Comparison of ENCODE assay signal across 29 cellular contexts in the genomic region with DNA sequence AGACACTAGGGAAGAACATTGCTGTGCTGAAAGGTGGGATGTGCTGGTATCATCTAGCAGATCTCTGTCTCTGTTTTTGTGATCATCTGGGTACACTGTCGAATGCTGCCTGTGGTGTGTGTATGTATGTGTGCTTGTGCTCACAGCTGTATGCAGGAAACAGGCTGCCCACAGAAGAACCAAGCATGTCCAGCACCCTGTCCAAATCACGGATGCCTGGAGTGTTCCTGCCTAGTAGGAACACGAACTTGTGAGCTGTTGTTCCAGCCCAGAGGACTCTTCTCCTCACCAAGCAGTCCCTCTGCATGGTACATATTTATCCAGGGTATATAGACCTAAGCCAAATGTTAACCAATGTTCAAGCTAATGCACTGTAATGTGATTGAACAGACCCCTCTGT. TPM values are rescaled to one million over a fixed set of nuclear protein-coding genes. Genes with fewer than 3 reads are reported as not detected.
DNase-seq lines count a peak whose midpoint lies in the region; ATAC-seq and TF ChIP-seq lines count a peak whose summit lies in the region.
"Had no signal": no experiment of that assay in that cellular context is flagged by ENCODE, and none has a peak within 500 bp of the region (broad histone marks: within the 10 kb centered on the region; RNA-seq: fewer than 3 reads in every experiment).

No MANE protein-coding gene starts in this region.

- ATAC-seq in GM23338 (no peak), Panc1 (0 out of 2 replicates have a peak, but pooled peaks have one; percentile 42)
- ATAC-seq: HCT116, HepG2, K562 had no signal

- peaks cover 4% of the 10 kb centered on the region; the same call in 2 of the 3 replicates for H3K4me1 Mint-ChIP-seq in GM23338
- H3K4me1 Mint-ChIP-seq in activated CD4-positive, alpha-beta T cell treated with anti-CD3 and anti-CD28 coated beads, Interleukin-2, amount 10 ng/mL, durations not matched to agents 7 days and 5 days, result no peaks in the 10 kb centered on the region

- TF ChIP-seq CTCF in GM23338 (conservative IDR thresholded peaks at IDR 0.05; ENCODE audit: low read depth in 2 of 2) (no peak), Panc1 (IDR thresholded peaks at IDR 0.05) (no peak), osteoblast (IDR thresholded peaks at IDR 0.05; ENCODE audit: extremely low read depth, low read depth, low read length) (no peak), A673 (conservative IDR thresholded peaks at IDR 0.05; ENCODE audit: low read depth, low read length) (no peak)

- H3K36me3 Mint-ChIP-seq in GM23338 (ENCODE audit: low read depth), result no peaks in the 10 kb centered on the region
- H3K36me3 Mint-ChIP-seq in activated CD4-positive, alpha-beta T cell treated with anti-CD3 and anti-CD28 coated beads, Interleukin-2, amount 10 ng/mL, durations not matched to agents 7 days and 5 days (ENCODE audit: low read depth), result no peaks in the 10 kb centered on the region
- H3K36me3 Mint-ChIP-seq: CD4-positive, alpha-beta memory T cell had no signal

- H3K4me3 Mint-ChIP-seq in GM23338, result no peak overlapping the region
- H3K4me3 Mint-ChIP-seq in activated CD4-positive, alpha-beta T cell treated with anti-CD3 and anti-CD28 coated beads, Interleukin-2, amount 10 ng/mL, durations not matched to agents 7 days and 5 days, result no peak overlapping the region

- DNase-seq in GM23338 (ENCODE audit: low spot score) (no peak), Panc1 (ENCODE audit: low read depth, low spot score) (no peak), osteoblast (ENCODE audit: insufficient read length, low spot score, missing footprints) (peak; percentile 75), GM19240 (ENCODE audit: insufficient read length, low spot score) (no peak), A673 (ENCODE audit: low spot score) (no peak)
- no peak for DNase-seq in activated CD4-positive, alpha-beta T cell treated with anti-CD3 and anti-CD28 coated beads, Interleukin-2, amount 10 ng/mL, durations not matched to agents 7 days and 5 days
- DNase-seq: AML-193; CD4-positive, alpha-beta memory T cell; COR-L47; MV-4-11; NCI-H1105; NCI-H1436 treated with DMSO at 0.1 percent for 48 hours; NCI-H187 treated with DMSO at 0.1 percent for 48 hours; NCI-H2107; NCI-H446; NCI-H524 treated with DMSO at 0.1 percent for 48 hours; NCI-H774; PC-9; Right ventricle myocardium superior; RPMI8226 had no signal

- H3K4me2 ChIP-seq in GM23338 (peak overlapping the region; percentile 83; the same call in 1 of the 2 replicates), osteoblast (ENCODE audit: insufficient read depth, low read length) (no peak overlapping the region)
- H3K4me2 ChIP-seq: PC-9 had no signal

- peaks cover 84% of the 10 kb centered on the region for H3K27me3 ChIP-seq in GM23338 (ENCODE audit: insufficient read depth)
- peaks cover 22% of the 10 kb centered on the region for H3K27me3 ChIP-seq in Panc1 (ENCODE audit: control insufficient read depth, insufficient read depth, low read length)
- H3K27me3 ChIP-seq in iPS-15b (ENCODE audit: control insufficient read depth, insufficient read depth, low read length), result peaks cover 91% of the 10 kb centered on the region
- peaks cover 42% of the 10 kb centered on the region for H3K27me3 ChIP-seq in osteoblast (ENCODE audit: insufficient read depth, low read length)
- peaks cover 50% of the 10 kb centered on the region for H3K27me3 ChIP-seq in A673 (replicated peaks; ENCODE audit: insufficient read depth, low read depth, low read length, poor library complexity)

- no peak overlapping the region for H3K9ac ChIP-seq in iPS-15b (ENCODE audit: low read depth, low read length)

- no peaks in the 10 kb centered on the region for H3K36me3 ChIP-seq in GM23338 (ENCODE audit: insufficient read depth)
- no peaks in the 10 kb centered on the region for H3K36me3 ChIP-seq in Panc1 (ENCODE audit: control insufficient read depth, insufficient read depth, low read length)
- H3K36me3 ChIP-seq in iPS-15b (ENCODE audit: control insufficient read depth, insufficient read depth, low read length), result no peaks in the 10 kb centered on the region
- H3K36me3 ChIP-seq in osteoblast (ENCODE audit: insufficient read depth, low read length), result no peaks in the 10 kb centered on the region
- H3K36me3 ChIP-seq in A673 (ENCODE audit: insufficient read depth, low read length, poor library complexity, severe bottlenecking), result no peaks in the 10 kb centered on the region
- H3K36me3 ChIP-seq: SJSA1 had no signal

- no peak overlapping the region for H3K27ac ChIP-seq in GM23338 (ENCODE audit: low read depth)
- H3K27ac ChIP-seq in Panc1 (ENCODE audit: low read length), result no peak overlapping the region
- no peak overlapping the region for H3K27ac ChIP-seq in osteoblast (ENCODE audit: low read depth, low read length)
- no peak overlapping the region for H3K27ac ChIP-seq in A673 (ENCODE audit: low read depth, low read length, poor library complexity, severe bottlenecking)
- H3K27ac ChIP-seq: PC-9, SJSA1 had no signal

- CTCF ChIA-PET in Panc1 (lab: Charles Lee) (no interaction called here), A673 (lab: Charles Lee) (interaction anchor here (0.9 kb wide), 1 partner anchor 10 kb away, joined by 3 read pairs; no protein-coding TSS in a partner anchor)
- CTCF ChIA-PET in activated CD4-positive, alpha-beta T cell treated with anti-CD3 and anti-CD28 coated beads, Interleukin-2, amount 10 ng/mL, durations not matched to agents 7 days and 5 days (lab: Charles Lee), result interaction anchor here (0.6 kb wide), 1 partner anchor 24 kb away, joined by 5 read pairs; no protein-coding TSS in a partner anchor

- intact Hi-C loops in Panc1 (cut with micrococcal nuclease; ENCODE audit: unreplicated experiment), result no loop called here
- intact Hi-C loops in A673 (cut with micrococcal nuclease; ENCODE audit: unreplicated experiment), result no loop called here

- H3K79me2 ChIP-seq in GM23338 (replicated peaks; ENCODE audit: insufficient read depth), result no peaks in the 10 kb centered on the region
- no peaks in the 10 kb centered on the region for H3K79me2 ChIP-seq in osteoblast (ENCODE audit: insufficient read depth, low read length)

- no peak overlapping the region for H3K27ac Mint-ChIP-seq in GM23338
- no peak overlapping the region for H3K27ac Mint-ChIP-seq in activated CD4-positive, alpha-beta T cell treated with anti-CD3 and anti-CD28 coated beads, Interleukin-2, amount 10 ng/mL, durations not matched to agents 7 days and 5 days
- H3K27ac Mint-ChIP-seq: CD4-positive, alpha-beta memory T cell had no signal

- BruUV-seq in Panc1 (replicated peaks; lab: Mats Ljungman, UMichigan), result no TSS peak
- no TSS peak for BruUV-seq in A673 (replicated peaks; lab: Mats Ljungman, UMichigan)

- peaks cover 12% of the 10 kb centered on the region for H3K4me1 ChIP-seq in GM23338 (ENCODE audit: insufficient read depth)
- H3K4me1 ChIP-seq in Panc1 (ENCODE audit: control insufficient read depth, insufficient read depth, low read length), result no peaks in the 10 kb centered on the region
- H3K4me1 ChIP-seq in iPS-15b (ENCODE audit: control insufficient read depth, insufficient read depth, low read length), result no peaks in the 10 kb centered on the region
- H3K4me1 ChIP-seq in osteoblast (ENCODE audit: insufficient read depth, low read length), result no peaks in the 10 kb centered on the region
- H3K4me1 ChIP-seq in A673 (ENCODE audit: insufficient read depth, low read length, poor library complexity, severe bottlenecking), result peaks cover 4% of the 10 kb centered on the region

- H3K4me3 ChIP-seq in GM23338 (no peak overlapping the region), Panc1 (ENCODE audit: low read depth in 2 of 2, low read length in 2 of 2) (no peak overlapping the region), iPS-15b (ENCODE audit: low read depth, low read length) (peak overlapping the region; percentile 1), osteoblast (ENCODE audit: insufficient read depth, low read length) (no peak overlapping the region), A673 (ENCODE audit: low read depth, low read length, poor library complexity, severe bottlenecking) (no peak overlapping the region)
- H3K4me3 ChIP-seq: K562, PC-9, SJSA1 had no signal

- H2AFZ ChIP-seq in GM23338 (no peak overlapping the region), osteoblast (ENCODE audit: low read length) (no peak overlapping the region)
- H2AFZ ChIP-seq: PC-9 had no signal

- H3K9me3 ChIP-seq in Panc1 (ENCODE audit: control insufficient read depth, insufficient read depth, low read depth, low read length) (no peaks in the 10 kb centered on the region), iPS-15b (ENCODE audit: control insufficient read depth, insufficient read depth, low read length) (no peaks in the 10 kb centered on the region), osteoblast (ENCODE audit: low read depth, low read length) (no peaks in the 10 kb centered on the region), A673 (ENCODE audit: low read depth, low read length, poor library complexity, severe bottlenecking) (no peaks in the 10 kb centered on the region)
- H3K9me3 ChIP-seq: SJSA1 had no signal

- H3K9me3 Mint-ChIP-seq in GM23338, result no peaks in the 10 kb centered on the region
- no peaks in the 10 kb centered on the region for H3K9me3 Mint-ChIP-seq in activated CD4-positive, alpha-beta T cell treated with anti-CD3 and anti-CD28 coated beads, Interleukin-2, amount 10 ng/mL, durations not matched to agents 7 days and 5 days

- H3F3A ChIP-seq in GM23338 (replicated peaks; ENCODE audit: low read depth), result no peaks in the 10 kb centered on the region

- H4K20me1 ChIP-seq in GM23338 (replicated peaks; ENCODE audit: insufficient read depth) (peaks cover 5% of the 10 kb centered on the region; the same call in 1 of the 2 replicates), osteoblast (ENCODE audit: insufficient read depth, low read length) (no peaks in the 10 kb centered on the region)

- POLR2A ChIA-PET in Panc1 (lab: Charles Lee), result no interaction called here
- POLR2A ChIA-PET in activated CD4-positive, alpha-beta T cell treated with anti-CD3 and anti-CD28 coated beads, Interleukin-2, amount 10 ng/mL, durations not matched to agents 7 days and 5 days (lab: Charles Lee), result no interaction called here
- POLR2A ChIA-PET in A673 (lab: Charles Lee; ENCODE audit: low non-redundant PET), result no interaction called here

- no peaks in the 10 kb centered on the region for H3K9me2 ChIP-seq in GM23338 (ENCODE audit: insufficient read depth)

- in situ Hi-C loops in Panc1 (cut with HindIII; ENCODE audit: low pct_unique_long_range_greater_than_20kb, low sequenced_read_pairs), result no loop called here

- H3K27me3 Mint-ChIP-seq in GM23338 (ENCODE audit: insufficient read depth, low read depth, poor library complexity), result peaks cover 1% of the 10 kb centered on the region
- H3K27me3 Mint-ChIP-seq in activated CD4-positive, alpha-beta T cell treated with anti-CD3 and anti-CD28 coated beads, Interleukin-2, amount 10 ng/mL, durations not matched to agents 7 days and 5 days, result peaks cover 3% of the 10 kb centered on the region

RNA-seq across cellular contexts. Expression of a gene that starts 1.6 kb away (rescaled TPM):
- total RNA-seq in GM23338 (2014; rRNA removed; shearing (Covaris generic)), result 0.16 and 0.52 TPM in 2 replicates
- 0.10 and 0.30 TPM in 2 replicates for polyA plus RNA-seq in GM23338 (2016; fragmentation: Nextera tagmentation; extraction: Ambion mirVana)
- total RNA-seq in Panc1 (2021; ENCODE audit: unreplicated experiment), result not detected
- not detected for polyA plus RNA-seq in Panc1 (2012; ENCODE audit: insufficient read length)
- total RNA-seq in osteoblast, result not detected in 2 replicates
- not detected for total RNA-seq in activated CD4-positive, alpha-beta T cell treated with anti-CD3 and anti-CD28 coated beads, Interleukin-2, amount 10 ng/mL, durations not matched to agents 7 days and 5 days
- total RNA-seq in A673 (2021), result 0.67 and 0.68 TPM in 2 replicates
- total RNA-seq: CD4-positive, alpha-beta memory T cell; G401; HT-29; K562; MCF 10A; PC-9; SJSA1 had no signal
- polyA plus RNA-seq: CD4-positive, alpha-beta memory T cell; K562 had no signal

RNA-seq across cellular contexts. Expression of a gene that starts 7.8 kb away (rescaled TPM):
- 5.2 TPM in 2 replicates for total RNA-seq in GM23338 (2014; rRNA removed; shearing (Covaris generic))
- polyA plus RNA-seq in GM23338 (2016; fragmentation: Nextera tagmentation; extraction: Ambion mirVana), result 1.5 and 2.0 TPM in 2 replicates
- total RNA-seq in Panc1 (2021; ENCODE audit: unreplicated experiment), result 0.05 TPM
- not detected for polyA plus RNA-seq in Panc1 (2012; ENCODE audit: insufficient read length)
- under 0.01 TPM in 1 of 2 replicates, not detected in the other for total RNA-seq in osteoblast
- total RNA-seq in activated CD4-positive, alpha-beta T cell treated with anti-CD3 and anti-CD28 coated beads, Interleukin-2, amount 10 ng/mL, durations not matched to agents 7 days and 5 days, result not detected
- 0.41 and 0.46 TPM in 2 replicates for total RNA-seq in A673 (2021)
- total RNA-seq: CD4-positive, alpha-beta memory T cell; G401; HepG2; HT-29; LHCN-M2; MCF 10A; PC-9 had no signal
- polyA plus RNA-seq: CD4-positive, alpha-beta memory T cell; HepG2 had no signal
